In the genomic region with DNA sequence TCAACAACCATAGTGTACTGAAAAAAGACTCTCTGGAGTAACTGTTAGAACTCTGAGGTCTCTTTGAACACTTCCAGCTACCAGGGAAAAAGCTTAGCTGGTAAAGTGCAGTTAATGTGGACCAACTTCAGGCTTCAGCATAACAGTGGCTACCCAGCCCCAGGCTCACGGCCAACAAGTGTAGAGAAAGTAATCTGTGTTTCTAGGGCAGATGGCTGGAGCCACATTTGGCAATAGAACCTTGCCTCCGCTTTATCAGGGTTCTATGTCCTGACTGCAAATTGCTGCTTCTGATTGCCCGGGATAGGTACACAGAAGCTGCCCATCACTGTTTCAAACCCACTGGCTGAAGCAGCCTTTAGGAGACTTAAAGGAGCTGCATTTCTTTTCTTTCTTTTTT, we compare ENCODE assay signal across 12 cellular contexts.
"Had no signal": no experiment of that assay in that cellular context is flagged by ENCODE, and none has a peak within 500 bp of the region (broad histone marks: within the 10 kb centered on the region; RNA-seq: fewer than 3 reads in every experiment).

No MANE protein-coding gene starts in this region.

- H3K9me3 ChIP-seq: body of pancreas, vagina had no signal

- H3K27me3 ChIP-seq: body of pancreas, tibial nerve, vagina had no signal

- H3K4me1 Mint-ChIP-seq: activated CD4-positive, alpha-beta T cell treated with anti-CD3 and anti-CD28 coated beads, Interleukin-2, amount 10 ng/mL, durations not matched to agents 24 days and 14 days; activated naive CD8-positive, alpha-beta T cell treated with anti-CD3 and anti-CD28 coated beads, Interleukin-2, amount 50 U/mL, for 24 hours; central memory CD8-positive, alpha-beta T cell had no signal

- H3K27ac ChIP-seq: body of pancreas, tibial nerve, vagina, WERI-Rb-1 had no signal

- H3K9me3 Mint-ChIP-seq: activated CD4-positive, alpha-beta T cell treated with anti-CD3 and anti-CD28 coated beads, Interleukin-2, amount 10 ng/mL, durations not matched to agents 24 days and 14 days; activated naive CD8-positive, alpha-beta T cell treated with anti-CD3 and anti-CD28 coated beads, Interleukin-2, amount 50 U/mL, for 24 hours; central memory CD8-positive, alpha-beta T cell; dendritic cell treated with granulocyte-macrophage colony-stimulating factor and Interleukin-4, amounts not matched to agents 40 ng/mL and 50 ng/mL, for 4 days; natural killer cell treated with Interleukin-12 subunit alpha and Interleukin-12 subunit beta and Interleukin-15 and Interleukin-18, amount 100 ng/mL, for 72 hours had no signal

- DNase-seq: activated CD4-positive, alpha-beta T cell treated with anti-CD3 and anti-CD28 coated beads, Interleukin-2, amount 10 ng/mL, durations not matched to agents 24 days and 14 days; activated naive CD4-positive, alpha-beta T cell treated with Interleukin-2 at 50 U/mL for 16 hours; activated naive CD8-positive, alpha-beta T cell treated with anti-CD3 and anti-CD28 coated beads, Interleukin-2, amount 50 U/mL, for 24 hours; erythroblast; T-helper 1 cell; WERI-Rb-1 had no signal

- H3K36me3 Mint-ChIP-seq: natural killer cell treated with Interleukin-12 subunit alpha and Interleukin-12 subunit beta and Interleukin-15 and Interleukin-18, amount 100 ng/mL, for 72 hours had no signal

- H3K36me3 ChIP-seq: tibial nerve, vagina, WERI-Rb-1 had no signal

- H3K4me1 ChIP-seq: body of pancreas, tibial nerve, vagina had no signal

- H3K4me3 ChIP-seq: body of pancreas, tibial nerve, vagina had no signal

- ATAC-seq: activated naive CD8-positive, alpha-beta T cell treated with anti-CD3 and anti-CD28 coated beads, Interleukin-2, amount 50 U/mL, for 24 hours; body of pancreas; natural killer cell treated with Interleukin-12 subunit alpha and Interleukin-12 subunit beta and Interleukin-15 and Interleukin-18, amount 100 ng/mL, for 72 hours had no signal

- H3K27ac Mint-ChIP-seq: activated CD4-positive, alpha-beta T cell treated with anti-CD3 and anti-CD28 coated beads, Interleukin-2, amount 10 ng/mL, durations not matched to agents 24 days and 14 days; activated naive CD8-positive, alpha-beta T cell treated with anti-CD3 and anti-CD28 coated beads, Interleukin-2, amount 50 U/mL, for 24 hours; dendritic cell treated with granulocyte-macrophage colony-stimulating factor and Interleukin-4, amounts not matched to agents 40 ng/mL and 50 ng/mL, for 4 days; natural killer cell treated with Interleukin-12 subunit alpha and Interleukin-12 subunit beta and Interleukin-15 and Interleukin-18, amount 100 ng/mL, for 72 hours had no signal

- H3K4me3 Mint-ChIP-seq: activated CD4-positive, alpha-beta T cell treated with anti-CD3 and anti-CD28 coated beads, Interleukin-2, amount 10 ng/mL, durations not matched to agents 24 days and 14 days; activated naive CD8-positive, alpha-beta T cell treated with anti-CD3 and anti-CD28 coated beads, Interleukin-2, amount 50 U/mL, for 24 hours; central memory CD8-positive, alpha-beta T cell; dendritic cell treated with granulocyte-macrophage colony-stimulating factor and Interleukin-4, amounts not matched to agents 40 ng/mL and 50 ng/mL, for 4 days; natural killer cell treated with Interleukin-12 subunit alpha and Interleukin-12 subunit beta and Interleukin-15 and Interleukin-18, amount 100 ng/mL, for 72 hours had no signal
